Comparison of ENCODE assay signal across 1 cellular context in genomic region chr4:99219072-99219471, GRCh38.
TF ChIP-seq lines count a peak whose summit lies in the region.

Gene ADH6, minus strand, starts transcription at chr4:99219246. Its CDS starts 94 bp downstream, at chr4:99219152.

TF ChIP-seq in HepG2, 621 proteins besides CTCF, POLR2A, EP300 and RAD21 (continued from another document and continues in another):
- TF ChIP-seq ZNF318 (CRISPR knock-in tag; IDR thresholded peaks at IDR 0.05) (no peak), TAF1 (CRISPR knock-in tag; IDR thresholded peaks at IDR 0.05) (peak; percentile 53; the same call in 1 of the 2 replicates), HDAC2 (CRISPR knock-in tag; IDR thresholded peaks at IDR 0.05) (peak; percentile 15; the same call in 1 of the 2 replicates), ZSCAN9 (CRISPR knock-in tag; IDR thresholded peaks at IDR 0.05; ENCODE audit: borderline replicate concordance) (peak; percentile 35; the same call in 1 of the 2 replicates), FOXP4 (CRISPR knock-in tag; IDR thresholded peaks at IDR 0.05) (peak; percentile 54), POLR2G (IDR thresholded peaks at IDR 0.05; ENCODE audit: low read depth, low read length) (peak; percentile 87), RARA (CRISPR knock-in tag; IDR thresholded peaks at IDR 0.05) (no peak), TEAD3 (CRISPR knock-in tag; optimal IDR thresholded peaks at IDR 0.05; ENCODE audit: borderline replicate concordance) (no peak), POGZ (CRISPR knock-in tag; IDR thresholded peaks at IDR 0.05) (peak; percentile 25; the same call in 1 of the 2 replicates), GTF3A (CRISPR knock-in tag; conservative IDR thresholded peaks at IDR 0.05) (no peak), AHDC1 (CRISPR knock-in tag; IDR thresholded peaks at IDR 0.05; ENCODE audit: borderline replicate concordance) (peak; percentile 52), KDM5B (CRISPR knock-in tag; IDR thresholded peaks at IDR 0.05; ENCODE audit: borderline replicate concordance) (no peak), AGO1 (IDR thresholded peaks at IDR 0.05; ENCODE audit: low read depth, low read length, poor library complexity, severe bottlenecking) (no peak), IRF2 (CRISPR knock-in tag; IDR thresholded peaks at IDR 0.05) (peak; percentile 52; the same call in 1 of the 2 replicates), REST (IDR thresholded peaks at IDR 0.05; ENCODE audit: borderline replicate concordance in 1 of 2, low read depth in 1 of 2, low read length in 2 of 2) (peak in 1 of 2 experiments; percentile 71; a peak in 2 of 4 replicates), ZNF264 (CRISPR knock-in tag; IDR thresholded peaks at IDR 0.05) (0 out of 2 replicates have a peak, but pooled peaks have one; percentile 38), ZNF609 (CRISPR knock-in tag; IDR thresholded peaks at IDR 0.05; ENCODE audit: borderline replicate concordance) (peak; percentile 31; the same call in 1 of the 2 replicates), GLMP (CRISPR knock-in tag; IDR thresholded peaks at IDR 0.05; ENCODE audit: borderline replicate concordance) (no peak), ZMYM3 (CRISPR knock-in tag; IDR thresholded peaks at IDR 0.05) (no peak), LBX2 (CRISPR knock-in tag; IDR thresholded peaks at IDR 0.05; ENCODE audit: borderline replicate concordance) (no peak), ETV5 (CRISPR knock-in tag; IDR thresholded peaks at IDR 0.05; ENCODE audit: borderline replicate concordance) (peak; percentile 32; the same call in 1 of the 2 replicates)
